Comparison of ENCODE assay signal across 8 cellular contexts in genomic region chr18:864872-865273, GRCh38. TPM values are rescaled to one million over a fixed set of nuclear protein-coding genes. Genes with fewer than 3 reads are reported as not detected.
DNase-seq lines count a peak whose midpoint lies in the region; ATAC-seq and TF ChIP-seq lines count a peak whose summit lies in the region.

No MANE protein-coding gene starts in this region.

- H3K14ac ChIP-seq in trophoblast cell (ENCODE audit: low read length): no peak overlapping the region

- ATAC-seq in GM21576 (IDR thresholded peaks at IDR 0.05; ENCODE audit: unreplicated experiment) (peak; percentile 87), gastroesophageal sphincter (peak; percentile 69), upper lobe of right lung (peak; percentile 96)

- intact Hi-C loops in upper lobe of right lung (cut with DNase I): loop anchor here (10.0 kb wide), 1 partner anchor 100 kb away; no protein-coding TSS in a partner anchor

- no peak overlapping the region for H3K18ac ChIP-seq in trophoblast cell (ENCODE audit: low read length)

- no peak overlapping the region for H3K9ac ChIP-seq in trophoblast cell (ENCODE audit: low read length)

- no peak overlapping the region for H2BK120ac ChIP-seq in trophoblast cell (ENCODE audit: insufficient read depth, low read length, poor library complexity)

- H3K4me3 ChIP-seq in LNCaP clone FGC (ENCODE audit: low read depth, low read length) (no peak overlapping the region), gastroesophageal sphincter (no peak overlapping the region), trophoblast cell (ENCODE audit: low read depth, low read length) (no peak overlapping the region), upper lobe of right lung (no peak overlapping the region)

- no peaks in the 10 kb centered on the region for H3K9me3 ChIP-seq in gastroesophageal sphincter
- H3K9me3 ChIP-seq in trophoblast cell (ENCODE audit: insufficient read depth, low read depth, low read length): no peaks in the 10 kb centered on the region
- H3K9me3 ChIP-seq in upper lobe of right lung: no peaks in the 10 kb centered on the region

- peak; percentile 54 for DNase-seq in DMS 273 treated with DMSO at 0.1 percent for 48 hours (lab: John Stamatoyannopoulos, UW)
- peak; percentile 30 for DNase-seq in LNCaP clone FGC (ENCODE audit: low read depth)
- DNase-seq in SIG-M5 (lab: John Stamatoyannopoulos, UW): peak; percentile 9
- peak; percentile 83 for DNase-seq in activated effector memory CD4-positive, alpha-beta T cell treated with anti-CD3 and anti-CD28 coated beads, Interleukin-2, amount 50 U/mL, for 16 hours
- peak; percentile 61 to 82 for DNase-seq in trophoblast cell
- peak; percentile 82 for DNase-seq in upper lobe of right lung

- TF ChIP-seq EP300 in gastroesophageal sphincter (IDR thresholded peaks at IDR 0.05): no peak

- H2AFZ ChIP-seq in trophoblast cell (ENCODE audit: insufficient read depth, low read length, poor library complexity): no peak overlapping the region

- no peak overlapping the region for H3K4me2 ChIP-seq in trophoblast cell (ENCODE audit: low read length)

- no peaks in the 10 kb centered on the region for H3K79me1 ChIP-seq in trophoblast cell (ENCODE audit: low read length)

- no peak overlapping the region for H3K27ac ChIP-seq in gastroesophageal sphincter
- no peak overlapping the region for H3K27ac ChIP-seq in trophoblast cell (ENCODE audit: low read depth, low read length)
- H3K27ac ChIP-seq in upper lobe of right lung: no peak overlapping the region

- no peaks in the 10 kb centered on the region for H3K4me1 ChIP-seq in gastroesophageal sphincter
- no peaks in the 10 kb centered on the region for H3K4me1 ChIP-seq in trophoblast cell (ENCODE audit: control insufficient read depth in 1 of 2, insufficient read depth in 2 of 2, low read length in 2 of 2)
- H3K4me1 ChIP-seq in upper lobe of right lung: no peaks in the 10 kb centered on the region

- H4K12ac ChIP-seq in trophoblast cell (ENCODE audit: low read depth, low read length): no peak overlapping the region

- TF ChIP-seq CTCF in LNCaP clone FGC (IDR thresholded peaks at IDR 0.05; ENCODE audit: control insufficient read depth, extremely low read depth, insufficient read depth) (peak; percentile 97), gastroesophageal sphincter (IDR thresholded peaks at IDR 0.05) (peak; percentile 87 to 96 (median 88)), upper lobe of right lung (IDR thresholded peaks at IDR 0.05) (peak; percentile 96)

- H3K36me3 ChIP-seq in gastroesophageal sphincter (no peaks in the 10 kb centered on the region), trophoblast cell (ENCODE audit: control insufficient read depth in 1 of 2, insufficient read depth in 2 of 2, low read length in 2 of 2) (no peaks in the 10 kb centered on the region), upper lobe of right lung (no peaks in the 10 kb centered on the region)

- no peak overlapping the region for H2AK5ac ChIP-seq in trophoblast cell (ENCODE audit: low read length)

- no peak for TF ChIP-seq POLR2A in gastroesophageal sphincter (IDR thresholded peaks at IDR 0.05)

- WGBS in gastroesophageal sphincter (ENCODE audit: low coverage in 1 of 2), 2 donors: 1 to 5% methylated on average over 11 to 14 of the region's 15 CpGs
- no CpG with 5 or more reads among the region's 15 CpGs for WGBS in trophoblast cell (ENCODE audit: extremely low coverage, insufficient coverage, insufficient read length)

- no peak overlapping the region for H2BK12ac ChIP-seq in trophoblast cell (ENCODE audit: low read length)

- no peak overlapping the region for H3K23ac ChIP-seq in trophoblast cell (ENCODE audit: low read length)

- H4K8ac ChIP-seq in trophoblast cell (ENCODE audit: low read depth, low read length): no peak overlapping the region

- no peaks in the 10 kb centered on the region for H3K79me2 ChIP-seq in trophoblast cell (ENCODE audit: control insufficient read depth, insufficient read depth, low read length, poor library complexity)

- H4K91ac ChIP-seq in trophoblast cell (ENCODE audit: low read depth, low read length): no peak overlapping the region

- H3K27me3 ChIP-seq in gastroesophageal sphincter (peaks cover 43% of the 10 kb centered on the region), trophoblast cell (ENCODE audit: insufficient read depth, low read length) (no peaks in the 10 kb centered on the region), upper lobe of right lung (peaks cover 8% of the 10 kb centered on the region)

- no peak overlapping the region for H2BK5ac ChIP-seq in trophoblast cell (ENCODE audit: low read depth, low read length, poor library complexity)

- H3K4ac ChIP-seq in trophoblast cell (ENCODE audit: low read depth, low read length): no peak overlapping the region

RNA-seq across cellular contexts. Expression of gene ADCYAP1, which starts 39.8 kb away (rescaled TPM):
- 1 to 10 TPM in 1 of 4 donors, under 1 TPM in 2, not detected in 1; 0.39 to 2.3 (median 0.67) TPM for total RNA-seq in gastroesophageal sphincter
- polyA plus RNA-seq in trophoblast cell (2013): not detected in 2 replicates
- 1.5 TPM for total RNA-seq in upper lobe of right lung

RNA-seq across cellular contexts. Expression of gene YES1, which starts 52.8 kb away (rescaled TPM):
- total RNA-seq in gastroesophageal sphincter (100 to 1,000 TPM in 2 of 4 donors, 10 to 100 TPM in 2; 84.1 to 127 (median 96.8) TPM), upper lobe of right lung (56.0 TPM)
- 43.5 and 45.4 TPM in 2 replicates for polyA plus RNA-seq in trophoblast cell (2013)

Comparison
In these comparisons a context has a peak if more than half of its experiments do, and no peak if none do; other contexts are left out.
1. DNase-seq: peak in every context shown above with its lines; median percentile 83 in activated effector memory CD4-positive, alpha-beta T cell treated with anti-CD3 and anti-CD28 coated beads, Interleukin-2, amount 50 U/mL, for 16 hours; 82 in upper lobe of right lung; 72 in trophoblast cell; 54 in DMS 273 treated with DMSO at 0.1 percent for 48 hours; 30 in LNCaP clone FGC; 9 in SIG-M5.